Comparison of ENCODE assay signal across 30 cellular contexts in genomic region chr4:23805381-23805780, GRCh38.
DNase-seq lines count a peak whose midpoint lies in the region; ATAC-seq, FAIRE-seq and TF ChIP-seq lines count a peak whose summit lies in the region.
"Had no signal": no experiment of that assay in that cellular context is flagged by ENCODE, and none has a peak within 500 bp of the region (broad histone marks: within the 10 kb centered on the region; RNA-seq: fewer than 3 reads in every experiment).

No MANE protein-coding gene starts in this region.

- no peak for FAIRE-seq in frontal cortex (lab: Jason Lieb, UNC)
- FAIRE-seq: TTC549 had no signal

- H3K36me3 Mint-ChIP-seq in glutamatergic neuron (ENCODE audit: unreplicated experiment): no peaks in the 10 kb centered on the region
- H3K36me3 Mint-ChIP-seq: activated naive CD8-positive, alpha-beta T cell treated with anti-CD3 and anti-CD28 coated beads, Interleukin-2, amount 10 ng/mL, durations not matched to agents 7 days and 5 days; CD4-positive, alpha-beta memory T cell had no signal

- ATAC-seq in psoas muscle: peak in 3 of 4 donors; percentile 62 to 73 (median 65)
- ATAC-seq: esophagus mucosa, GM23338, left lung had no signal

- H3K27ac ChIP-seq in psoas muscle: no peak overlapping the region
- H3K27ac ChIP-seq: left lung, Peyer's patch, SJSA1, stomach had no signal

- 60 to 63% (median 60%) methylated on average over 6 of the region's 6 CpGs for WGBS in psoas muscle, 3 donors

- H3K4me1 Mint-ChIP-seq in glutamatergic neuron (ENCODE audit: low read depth, unreplicated experiment): peaks cover 4% of the 10 kb centered on the region
- H3K4me1 Mint-ChIP-seq: activated CD4-positive, alpha-beta memory T cell treated with anti-CD3 and anti-CD28 coated beads, Interleukin-2, amount 10 ng/mL, durations not matched to agents 7 days and 5 days; activated naive CD8-positive, alpha-beta T cell treated with anti-CD3 and anti-CD28 coated beads, Interleukin-2, amount 10 ng/mL, durations not matched to agents 7 days and 5 days; CD4-positive, alpha-beta memory T cell; GM23338; nephron had no signal

- no peaks in the 10 kb centered on the region for H3K9me3 ChIP-seq in psoas muscle
- H3K9me3 ChIP-seq: Peyer's patch, sigmoid colon, SJSA1, stomach had no signal

- no peaks in the 10 kb centered on the region for H3K4me1 ChIP-seq in psoas muscle
- H3K4me1 ChIP-seq: left lung, Peyer's patch, sigmoid colon, SJSA1, stomach had no signal

- H3K27ac Mint-ChIP-seq in glutamatergic neuron (ENCODE audit: unreplicated experiment): no peak overlapping the region
- H3K27ac Mint-ChIP-seq: activated CD4-positive, alpha-beta memory T cell treated with anti-CD3 and anti-CD28 coated beads, Interleukin-2, amount 10 ng/mL, durations not matched to agents 7 days and 5 days; activated naive CD8-positive, alpha-beta T cell treated with anti-CD3 and anti-CD28 coated beads, Interleukin-2, amount 10 ng/mL, durations not matched to agents 7 days and 5 days; CD4-positive, alpha-beta memory T cell; GM23338; nephron had no signal

- no peaks in the 10 kb centered on the region for H3K27me3 Mint-ChIP-seq in glutamatergic neuron (ENCODE audit: unreplicated experiment)
- H3K27me3 Mint-ChIP-seq: activated CD4-positive, alpha-beta memory T cell treated with anti-CD3 and anti-CD28 coated beads, Interleukin-2, amount 10 ng/mL, durations not matched to agents 7 days and 5 days; activated naive CD8-positive, alpha-beta T cell treated with anti-CD3 and anti-CD28 coated beads, Interleukin-2, amount 10 ng/mL, durations not matched to agents 7 days and 5 days; CD4-positive, alpha-beta memory T cell had no signal

- H3K4me3 Mint-ChIP-seq in glutamatergic neuron (ENCODE audit: unreplicated experiment): no peak overlapping the region
- H3K4me3 Mint-ChIP-seq: activated CD4-positive, alpha-beta memory T cell treated with anti-CD3 and anti-CD28 coated beads, Interleukin-2, amount 10 ng/mL, durations not matched to agents 7 days and 5 days; activated naive CD8-positive, alpha-beta T cell treated with anti-CD3 and anti-CD28 coated beads, Interleukin-2, amount 10 ng/mL, durations not matched to agents 7 days and 5 days; CD4-positive, alpha-beta memory T cell; GM23338; nephron had no signal

- TF ChIP-seq CTCF in psoas muscle (IDR thresholded peaks at IDR 0.05) (no peak), glutamatergic neuron (IDR thresholded peaks at IDR 0.05; ENCODE audit: partially characterized antibody, unreplicated experiment) (no peak)

- no peak overlapping the region for H3K4me3 ChIP-seq in psoas muscle
- H3K4me3 ChIP-seq: GM23338, heart right ventricle, left lung, Peyer's patch, sigmoid colon, SJSA1, stomach had no signal

- H3K27me3 ChIP-seq in psoas muscle (ENCODE audit: insufficient read depth in 3 of 3, low read length in 2 of 3): no peaks in the 10 kb centered on the region
- H3K27me3 ChIP-seq: heart right ventricle, left lung, Peyer's patch, sigmoid colon, SJSA1, stomach had no signal

- H3K9me3 Mint-ChIP-seq in glutamatergic neuron (ENCODE audit: unreplicated experiment): no peaks in the 10 kb centered on the region
- H3K9me3 Mint-ChIP-seq: GM23338, nephron had no signal

- peaks cover 8 to 52% of the 10 kb centered on the region in 2 donors for H3K36me3 ChIP-seq in psoas muscle (ENCODE audit: insufficient read depth in 1 of 2, low read depth in 1 of 2)
- H3K36me3 ChIP-seq: left lung, sigmoid colon, SJSA1 had no signal

- peak; percentile 43 for DNase-seq in HCEC 1CT
- DNase-seq in astrocyte of the hippocampus (ENCODE audit: low read depth, low spot score): peak; percentile 32
- peak; percentile 20 for DNase-seq in glomerular visceral epithelial cell (ENCODE audit: extremely low spot score)
- no peak for DNase-seq in psoas muscle
- DNase-seq in glutamatergic neuron: no peak
- no peak for DNase-seq in frontal cortex (ENCODE audit: low spot score in 2 of 2)
- no peak for DNase-seq in KG1 (lab: John Stamatoyannopoulos, UW)
- DNase-seq: activated CD4-positive, alpha-beta memory T cell treated with anti-CD3 and anti-CD28 coated beads, Interleukin-2, amount 10 ng/mL, durations not matched to agents 7 days and 5 days; activated CD4-positive, CD25-positive, alpha-beta regulatory T cell treated with anti-CD3 and anti-CD28 coated beads, Interleukin-2, amount 50 U/mL, for 72 hours; activated naive CD8-positive, alpha-beta T cell treated with anti-CD3 and anti-CD28 coated beads, Interleukin-2, amount 10 ng/mL, durations not matched to agents 7 days and 5 days; AML-193; CD4-positive, alpha-beta memory T cell; cortex of kidney; DMS 273 treated with DMSO at 0.1 percent for 48 hours; GDM1; heart right ventricle; KBM-7; left lung; midbrain; NCI-H146; NCI-H524; Peyer's patch; sigmoid colon; stomach; trophoblast cell had no signal

- intact Hi-C loops in psoas muscle (cut with DNase I): no loop called here

Comparison
In these comparisons a context has a peak if more than half of its experiments do, and no peak if none do; other contexts are left out.
1. DNase-seq: peak in HCEC 1CT (single experiment), astrocyte of the hippocampus (single experiment) and glomerular visceral epithelial cell (single experiment); none in psoas muscle (0 of 2), glutamatergic neuron (single experiment), frontal cortex (0 of 2) and KG1 (single experiment).